8 cellular contexts compared by ENCODE assay signal in genomic region chr2:74525717-74526648, GRCh38. TPM values are rescaled to one million over a fixed set of nuclear protein-coding genes. Genes with fewer than 3 reads are reported as not detected.
A peak's percentile ranks its signal among the peaks of the same experiment; 100 is the strongest.
DNase-seq lines count a peak whose midpoint lies in the region; ATAC-seq and TF ChIP-seq lines count a peak whose summit lies in the region.

DQX1 (minus strand) TSS chr2:74526231; CDS start chr2:74525729, 502 bp downstream.

- H3K4me3 ChIP-seq in fibroblast of villous mesenchyme (ENCODE audit: low read depth, low read length): no peak within 1 kb of the TSS

- peak; percentile 38 for DNase-seq in fibroblast of villous mesenchyme (ENCODE audit: low read depth)
- no peak for DNase-seq in NCI-H2196 (lab: John Stamatoyannopoulos, UW; ENCODE audit: unreplicated experiment)
- no peak for DNase-seq in GM19240 (ENCODE audit: insufficient read length, low spot score)
- DNase-seq in inferior parietal cortex (ENCODE audit: extremely low spot score): no peak
- no peak for DNase-seq in AG08396 (ENCODE audit: low spot score)

- peak; percentile 25 for ATAC-seq in GM18858 (IDR thresholded peaks at IDR 0.05; ENCODE audit: unreplicated experiment)

- H3K27ac ChIP-seq in C4-2B: peak within 1 kb of the TSS; percentile 30; the same call in 1 of the 2 replicates

- TF ChIP-seq CTCF in C4-2B (conservative IDR thresholded peaks at IDR 0.05) (no peak), fibroblast of villous mesenchyme (IDR thresholded peaks at IDR 0.05; ENCODE audit: insufficient read depth, low read depth, low read length) (no peak)

TF ChIP-seq in PFSK-1, 5 proteins besides CTCF, POLR2A, EP300 and RAD21:
- TF ChIP-seq POLR2AphosphoS5 (IDR thresholded peaks at IDR 0.05; ENCODE audit: low read depth, low read length) (peak; percentile 26; the same call in 1 of the 2 replicates), SIN3A (IDR thresholded peaks at IDR 0.05; ENCODE audit: borderline replicate concordance, insufficient read depth, low read length) (no peak)

RNA-seq across cellular contexts. Expression of gene DQX1, which starts in this region (rescaled TPM):
- not detected for polyA plus RNA-seq in PFSK-1 (2012; ENCODE audit: insufficient read length, low read depth)
- total RNA-seq in fibroblast of villous mesenchyme: not detected in 2 replicates

Comparison
In these comparisons a context has a peak if more than half of its experiments do, and no peak if none do; other contexts are left out.
1. Peak in DNase-seq in fibroblast of villous mesenchyme; RNA of the gene not detected or under 1 TPM.